Comparison of ENCODE assay signal across 9 cellular contexts in genomic region chr11:68014157-68014965, GRCh38. TPM values are rescaled to one million over a fixed set of nuclear protein-coding genes. Genes with fewer than 3 reads are reported as not detected.
DNase-seq lines count a peak whose midpoint lies in the region; ATAC-seq and TF ChIP-seq lines count a peak whose summit lies in the region.
"Had no signal": no experiment of that assay in that cellular context is flagged by ENCODE, and none has a peak within 500 bp of the region (broad histone marks: within the 10 kb centered on the region; RNA-seq: fewer than 3 reads in every experiment).

No MANE protein-coding gene starts in this region.

- H3K36me3 ChIP-seq in HEK293 (ENCODE audit: control insufficient read depth in 2 of 2, insufficient read depth in 1 of 2, low read length in 2 of 2), result no peaks in the 10 kb centered on the region

- peaks cover 9% of the 10 kb centered on the region for H3K4me1 Mint-ChIP-seq in stimulated activated effector memory CD8-positive, alpha-beta T cell treated with anti-CD3 and anti-CD28 coated beads, Interleukin-12 subunit alpha, Interleukin-12 subunit beta, amount 100 ng/mL, for 72 hours
- peaks cover 23% of the 10 kb centered on the region for H3K4me1 Mint-ChIP-seq in stimulated activated memory B cell treated with anti-CD40 and anti-IgM and Interleukin-4, amounts not matched to agents 10 μg/mL and 1 μg/mL and 100 μg/mL, for 72 hours

- H3K27me3 Mint-ChIP-seq in stimulated activated memory B cell treated with anti-CD40 and anti-IgM and Interleukin-4, amounts not matched to agents 10 μg/mL and 1 μg/mL and 100 μg/mL, for 72 hours, result peaks cover 7% of the 10 kb centered on the region

- H3K27ac Mint-ChIP-seq in stimulated activated effector memory CD8-positive, alpha-beta T cell treated with anti-CD3 and anti-CD28 coated beads, Interleukin-12 subunit alpha, Interleukin-12 subunit beta, amount 100 ng/mL, for 72 hours, result no peak overlapping the region
- H3K27ac Mint-ChIP-seq in stimulated activated memory B cell treated with anti-CD40 and anti-IgM and Interleukin-4, amounts not matched to agents 10 μg/mL and 1 μg/mL and 100 μg/mL, for 72 hours, result no peak overlapping the region

- H3K9me3 ChIP-seq in HEK293 (ENCODE audit: control insufficient read depth, insufficient read depth, low read depth, low read length), result no peaks in the 10 kb centered on the region

- H3K9me3 Mint-ChIP-seq in stimulated activated effector memory CD8-positive, alpha-beta T cell treated with anti-CD3 and anti-CD28 coated beads, Interleukin-12 subunit alpha, Interleukin-12 subunit beta, amount 100 ng/mL, for 72 hours, result no peaks in the 10 kb centered on the region
- no peaks in the 10 kb centered on the region for H3K9me3 Mint-ChIP-seq in stimulated activated memory B cell treated with anti-CD40 and anti-IgM and Interleukin-4, amounts not matched to agents 10 μg/mL and 1 μg/mL and 100 μg/mL, for 72 hours

- H3K4me3 Mint-ChIP-seq in stimulated activated effector memory CD8-positive, alpha-beta T cell treated with anti-CD3 and anti-CD28 coated beads, Interleukin-12 subunit alpha, Interleukin-12 subunit beta, amount 100 ng/mL, for 72 hours, result no peak overlapping the region
- H3K4me3 Mint-ChIP-seq in stimulated activated memory B cell treated with anti-CD40 and anti-IgM and Interleukin-4, amounts not matched to agents 10 μg/mL and 1 μg/mL and 100 μg/mL, for 72 hours, result no peak overlapping the region

- peak; percentile 33 for ATAC-seq in SK-N-SH treated with all-trans-retinoic acid at 6 μM for 48 hours
- ATAC-seq in stimulated activated effector memory CD8-positive, alpha-beta T cell treated with anti-CD3 and anti-CD28 coated beads, Interleukin-12 subunit alpha, Interleukin-12 subunit beta, amount 100 ng/mL, for 72 hours, result peak; percentile 50
- no peak for ATAC-seq in stimulated activated memory B cell treated with anti-CD40 and anti-IgM and Interleukin-4, amounts not matched to agents 10 μg/mL and 1 μg/mL and 100 μg/mL, for 72 hours
- ATAC-seq: Right ventricle myocardium inferior had no signal

- H3K36me3 Mint-ChIP-seq in stimulated activated effector memory CD8-positive, alpha-beta T cell treated with anti-CD3 and anti-CD28 coated beads, Interleukin-12 subunit alpha, Interleukin-12 subunit beta, amount 100 ng/mL, for 72 hours, result no peaks in the 10 kb centered on the region
- H3K36me3 Mint-ChIP-seq in stimulated activated memory B cell treated with anti-CD40 and anti-IgM and Interleukin-4, amounts not matched to agents 10 μg/mL and 1 μg/mL and 100 μg/mL, for 72 hours, result no peaks in the 10 kb centered on the region

- H3K27ac ChIP-seq in HEK293 (ENCODE audit: extremely low read depth, low read depth, low read length), result no peak overlapping the region

- POLR2A ChIA-PET in HEK293 (lab: Yijun Ruan, JAX), result no interaction called here

- TF ChIP-seq CTCF in HEK293 (tag by site-specific recombination; IDR thresholded peaks at IDR 0.05) (no peak), fibroblast of the aortic adventitia (IDR thresholded peaks at IDR 0.05; ENCODE audit: insufficient read depth, low read length) (no peak)

- DNase-seq in fibroblast of the aortic adventitia (ENCODE audit: low read depth) (peak; percentile 67), HuH-7.5 (ENCODE audit: low spot score) (no peak)
- no peak for DNase-seq in stimulated activated effector memory CD8-positive, alpha-beta T cell treated with anti-CD3 and anti-CD28 coated beads, Interleukin-12 subunit alpha, Interleukin-12 subunit beta, amount 100 ng/mL, for 72 hours (ENCODE audit: low spot score in 2 of 2)
- DNase-seq in activated effector memory CD4-positive, alpha-beta T cell treated with anti-CD3 and anti-CD28 coated beads, Interleukin-2, amount 50 U/mL, for 16 hours, result no peak
- DNase-seq in stimulated activated CD4-positive, alpha-beta T cell treated with anti-CD3 and anti-CD28 coated beads, Interleukin-4, amount 100 ng/mL, for 4 hours, result no peak

- H3K4me3 ChIP-seq in HEK293 (ENCODE audit: low read depth, low read length), result no peak overlapping the region
- no peak overlapping the region for H3K4me3 ChIP-seq in fibroblast of the aortic adventitia (ENCODE audit: low read depth, low read length)

- CTCF ChIA-PET in HEK293 (lab: Yijun Ruan, JAX), result interaction anchor here (1.1 kb wide), 1 partner anchor 192 kb away, joined by 3 read pairs; no protein-coding TSS in a partner anchor

- H3K4me1 ChIP-seq in HEK293 (ENCODE audit: control insufficient read depth, insufficient read depth, low read length), result no peaks in the 10 kb centered on the region

TF ChIP-seq in HEK293, 187 proteins besides CTCF, POLR2A, EP300 and RAD21 (continues in another document):
- TF ChIP-seq KLF1 (tag by site-specific recombination; IDR thresholded peaks at IDR 0.05) (0 out of 2 replicates have a peak, but pooled peaks have one; percentile 46), ZNF19 (tag by site-specific recombination; IDR thresholded peaks at IDR 0.05; ENCODE audit: low read depth) (no peak), ZNF18 (tag by site-specific recombination; IDR thresholded peaks at IDR 0.05) (no peak)
- TF ChIP-seq, protein P1, sequence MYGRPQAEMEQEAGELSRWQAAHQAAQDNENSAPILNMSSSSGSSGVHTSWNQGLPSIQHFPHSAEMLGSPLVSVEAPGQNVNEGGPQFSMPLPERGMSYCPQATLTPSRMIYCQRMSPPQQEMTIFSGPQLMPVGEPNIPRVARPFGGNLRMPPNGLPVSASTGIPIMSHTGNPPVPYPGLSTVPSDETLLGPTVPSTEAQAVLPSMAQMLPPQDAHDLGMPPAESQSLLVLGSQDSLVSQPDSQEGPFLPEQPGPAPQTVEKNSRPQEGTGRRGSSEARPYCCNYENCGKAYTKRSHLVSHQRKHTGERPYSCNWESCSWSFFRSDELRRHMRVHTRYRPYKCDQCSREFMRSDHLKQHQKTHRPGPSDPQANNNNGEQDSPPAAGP (tag by site-specific recombination; IDR thresholded peaks at IDR 0.05), result peak; percentile 56; the same call in 1 of the 2 replicates

TF ChIP-seq in SK-N-SH treated with all-trans-retinoic acid at 6 μM for 48 hours, 23 proteins besides CTCF, POLR2A, EP300 and RAD21 (continues in another document):
- TF ChIP-seq CSDC2 (CRISPR knock-in tag; IDR thresholded peaks at IDR 0.05), result no peak
- no peak for TF ChIP-seq RARB (CRISPR knock-in tag; IDR thresholded peaks at IDR 0.05)
- TF ChIP-seq ARNTL (CRISPR knock-in tag; IDR thresholded peaks at IDR 0.05; ENCODE audit: borderline replicate concordance, low read depth), result no peak
- TF ChIP-seq GLIS3 (CRISPR knock-in tag; IDR thresholded peaks at IDR 0.05), result no peak
- TF ChIP-seq, protein P2, sequence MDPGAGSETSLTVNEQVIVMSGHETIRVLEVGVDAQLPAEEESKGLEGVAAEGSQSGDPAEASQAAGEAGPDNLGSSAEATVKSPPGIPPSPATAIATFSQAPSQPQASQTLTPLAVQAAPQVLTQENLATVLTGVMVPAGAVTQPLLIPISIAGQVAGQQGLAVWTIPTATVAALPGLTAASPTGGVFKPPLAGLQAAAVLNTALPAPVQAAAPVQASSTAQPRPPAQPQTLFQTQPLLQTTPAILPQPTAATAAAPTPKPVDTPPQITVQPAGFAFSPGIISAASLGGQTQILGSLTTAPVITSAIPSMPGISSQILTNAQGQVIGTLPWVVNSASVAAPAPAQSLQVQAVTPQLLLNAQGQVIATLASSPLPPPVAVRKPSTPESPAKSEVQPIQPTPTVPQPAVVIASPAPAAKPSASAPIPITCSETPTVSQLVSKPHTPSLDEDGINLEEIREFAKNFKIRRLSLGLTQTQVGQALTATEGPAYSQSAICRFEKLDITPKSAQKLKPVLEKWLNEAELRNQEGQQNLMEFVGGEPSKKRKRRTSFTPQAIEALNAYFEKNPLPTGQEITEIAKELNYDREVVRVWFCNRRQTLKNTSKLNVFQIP (CRISPR knock-in tag; IDR thresholded peaks at IDR 0.05; ENCODE audit: borderline replicate concordance, low read depth), result no peak
- TF ChIP-seq, protein P3, sequence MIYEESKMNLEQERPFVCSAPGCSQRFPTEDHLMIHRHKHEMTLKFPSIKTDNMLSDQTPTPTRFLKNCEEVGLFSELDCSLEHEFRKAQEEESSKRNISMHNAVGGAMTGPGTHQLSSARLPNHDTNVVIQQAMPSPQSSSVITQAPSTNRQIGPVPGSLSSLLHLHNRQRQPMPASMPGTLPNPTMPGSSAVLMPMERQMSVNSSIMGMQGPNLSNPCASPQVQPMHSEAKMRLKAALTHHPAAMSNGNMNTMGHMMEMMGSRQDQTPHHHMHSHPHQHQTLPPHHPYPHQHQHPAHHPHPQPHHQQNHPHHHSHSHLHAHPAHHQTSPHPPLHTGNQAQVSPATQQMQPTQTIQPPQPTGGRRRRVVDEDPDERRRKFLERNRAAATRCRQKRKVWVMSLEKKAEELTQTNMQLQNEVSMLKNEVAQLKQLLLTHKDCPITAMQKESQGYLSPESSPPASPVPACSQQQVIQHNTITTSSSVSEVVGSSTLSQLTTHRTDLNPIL (CRISPR knock-in tag; IDR thresholded peaks at IDR 0.05; ENCODE audit: low read depth), result no peak
- no peak for TF ChIP-seq PPARA (CRISPR knock-in tag; IDR thresholded peaks at IDR 0.05; ENCODE audit: borderline replicate concordance)
- TF ChIP-seq ZNF70 (CRISPR knock-in tag; IDR thresholded peaks at IDR 0.05), result no peak
- no peak for TF ChIP-seq ZNF8 (CRISPR knock-in tag; IDR thresholded peaks at IDR 0.05)
- TF ChIP-seq ZNF565 (CRISPR knock-in tag; conservative IDR thresholded peaks at IDR 0.05; ENCODE audit: low read depth), result no peak
- TF ChIP-seq ZFP30 (CRISPR knock-in tag; IDR thresholded peaks at IDR 0.05), result no peak
- TF ChIP-seq PATZ1 (CRISPR knock-in tag; IDR thresholded peaks at IDR 0.05; ENCODE audit: borderline replicate concordance), result no peak
- no peak for TF ChIP-seq TCF4 (CRISPR knock-in tag; IDR thresholded peaks at IDR 0.05; ENCODE audit: borderline replicate concordance)

RNA-seq across cellular contexts. Expression of gene ALDH3B1, which starts 4.2 kb away (rescaled TPM):
- total RNA-seq in fibroblast of the aortic adventitia (ENCODE audit: low replicate concordance), result 12.5 and 20.8 TPM in 2 replicates

RNA-seq across cellular contexts. Expression of gene UNC93B1, which starts 10.5 kb away (rescaled TPM):
- 7.4 and 17.2 TPM in 2 replicates for total RNA-seq in fibroblast of the aortic adventitia (ENCODE audit: low replicate concordance)

RNA-seq across cellular contexts. Expression of gene NDUFS8, which starts 16.1 kb away (rescaled TPM):
- total RNA-seq in fibroblast of the aortic adventitia (ENCODE audit: low replicate concordance), result 56.8 and 66.1 TPM in 2 replicates

RNA-seq across cellular contexts. Expression of gene TCIRG1, which starts 24.5 kb away (rescaled TPM):
- total RNA-seq in fibroblast of the aortic adventitia (ENCODE audit: low replicate concordance), result 75.1 and 76.0 TPM in 2 replicates
